ENCODE assay signal across 16 cellular contexts in genomic region chr6:10395171-10395945, GRCh38. TPM values are rescaled to one million over a fixed set of nuclear protein-coding genes. Genes with fewer than 3 reads are reported as not detected.
DNase-seq lines count a peak whose midpoint lies in the region; TF ChIP-seq lines count a peak whose summit lies in the region.
"Had no signal": no experiment of that assay in that cellular context is flagged by ENCODE, and none has a peak within 500 bp of the region (broad histone marks: within the 10 kb centered on the region; RNA-seq: fewer than 3 reads in every experiment).

No MANE protein-coding gene starts in this region.

- peaks cover 6% of the 10 kb centered on the region for H3K9me3 Mint-ChIP-seq in activated naive CD8-positive, alpha-beta T cell treated with anti-CD3 and anti-CD28 coated beads for 36 hours
- H3K9me3 Mint-ChIP-seq: activated CD4-positive, alpha-beta memory T cell treated with anti-CD3 and anti-CD28 coated beads, Interleukin-2, amount 10 ng/mL, durations not matched to agents 7 days and 5 days had no signal

- H3K36me3 Mint-ChIP-seq in activated naive CD8-positive, alpha-beta T cell treated with anti-CD3 and anti-CD28 coated beads for 36 hours = peaks cover 6% of the 10 kb centered on the region

- no peak overlapping the region for H3K27ac Mint-ChIP-seq in activated naive CD8-positive, alpha-beta T cell treated with anti-CD3 and anti-CD28 coated beads for 36 hours
- H3K27ac Mint-ChIP-seq: activated CD4-positive, alpha-beta memory T cell treated with anti-CD3 and anti-CD28 coated beads, Interleukin-2, amount 10 ng/mL, durations not matched to agents 7 days and 5 days had no signal

- peaks cover 98% of the 10 kb centered on the region for H3K27me3 ChIP-seq in HUES48 (ENCODE audit: control insufficient read depth, insufficient read depth, low read length)

- H3K9ac ChIP-seq in HUES48 (ENCODE audit: low read depth, low read length) = no peak overlapping the region
- H3K9ac ChIP-seq: GM23248 had no signal

- peak; percentile 21 to 30 for DNase-seq in SHP77 (lab: John Stamatoyannopoulos, UW)
- peak; percentile 41 for DNase-seq in foreskin melanocyte
- no peak for DNase-seq in stimulated activated naive CD4-positive, alpha-beta T cell (lab: John Stamatoyannopoulos, UW)
- no peak for DNase-seq in activated naive CD8-positive, alpha-beta T cell treated with anti-CD3 and anti-CD28 coated beads for 36 hours
- DNase-seq in activated naive CD4-positive, alpha-beta T cell (lab: John Stamatoyannopoulos, UW) = no peak
- no peak for DNase-seq in DMS53 (lab: John Stamatoyannopoulos, UW)
- DNase-seq: activated CD4-positive, alpha-beta memory T cell treated with anti-CD3 and anti-CD28 coated beads, Interleukin-2, amount 10 ng/mL, durations not matched to agents 7 days and 5 days; activated effector memory CD4-positive, alpha-beta T cell treated with anti-CD3 and anti-CD28 coated beads, Interleukin-2, amount 50 U/mL, for 16 hours; dermis blood vessel endothelial cell; GM23248; Karpas-422; NCI-H1694 treated with DMSO at 0.1 percent for 48 hours; stimulated activated naive CD4-positive, alpha-beta T cell treated with Interleukin-2 at 50 U/mL for 16 hours had no signal

- peaks cover 98% of the 10 kb centered on the region for H3K27me3 Mint-ChIP-seq in activated naive CD8-positive, alpha-beta T cell treated with anti-CD3 and anti-CD28 coated beads for 36 hours

- no peaks in the 10 kb centered on the region for H3K4me1 Mint-ChIP-seq in activated naive CD8-positive, alpha-beta T cell treated with anti-CD3 and anti-CD28 coated beads for 36 hours
- H3K4me1 Mint-ChIP-seq: activated CD4-positive, alpha-beta memory T cell treated with anti-CD3 and anti-CD28 coated beads, Interleukin-2, amount 10 ng/mL, durations not matched to agents 7 days and 5 days had no signal

- H3K4me3 Mint-ChIP-seq in activated naive CD8-positive, alpha-beta T cell treated with anti-CD3 and anti-CD28 coated beads for 36 hours = no peak overlapping the region
- H3K4me3 Mint-ChIP-seq: activated CD4-positive, alpha-beta memory T cell treated with anti-CD3 and anti-CD28 coated beads, Interleukin-2, amount 10 ng/mL, durations not matched to agents 7 days and 5 days had no signal

- H3K9me3 ChIP-seq in HUES48 (ENCODE audit: control insufficient read depth, insufficient read depth, low read length) = no peaks in the 10 kb centered on the region
- H3K9me3 ChIP-seq: ascending aorta had no signal

- H3K4me3 ChIP-seq in HUES48 (ENCODE audit: low read depth, low read length) = peak overlapping the region; percentile 32
- H3K4me3 ChIP-seq: ascending aorta, GM23248 had no signal

- no peak for TF ChIP-seq CTCF in 22Rv1 (IDR thresholded peaks at IDR 0.05)

- H3K27ac ChIP-seq in 22Rv1 = peak overlapping the region; percentile 99
- no peak overlapping the region for H3K27ac ChIP-seq in HUES48 (ENCODE audit: low read depth, low read length)
- H3K27ac ChIP-seq: ascending aorta, GM23248 had no signal

- H3K36me3 ChIP-seq in HUES48 (ENCODE audit: control insufficient read depth, insufficient read depth, low read length) = no peaks in the 10 kb centered on the region
- H3K36me3 ChIP-seq: ascending aorta had no signal

- peaks cover 69% of the 10 kb centered on the region for H3K4me1 ChIP-seq in HUES48 (ENCODE audit: control insufficient read depth, insufficient read depth, low read length)
- H3K4me1 ChIP-seq: ascending aorta had no signal

RNA-seq across cellular contexts. Expression of gene TFAP2A, which starts 19.5 kb away (rescaled TPM):
- total RNA-seq in activated naive CD8-positive, alpha-beta T cell treated with anti-CD3 and anti-CD28 coated beads for 36 hours = under 1 TPM in 1 of 2 experiments, not detected in 1; 0.10 TPM

Comparison
In these comparisons a context has a peak if more than half of its experiments do, and no peak if none do; other contexts are left out.
1. DNase-seq: peak in SHP77 (2 of 2) and foreskin melanocyte (single experiment); none in stimulated activated naive CD4-positive, alpha-beta T cell (0 of 6), activated naive CD8-positive, alpha-beta T cell treated with anti-CD3 and anti-CD28 coated beads for 36 hours (single experiment), activated naive CD4-positive, alpha-beta T cell (0 of 4) and DMS53 (single experiment).